In the genomic region with DNA sequence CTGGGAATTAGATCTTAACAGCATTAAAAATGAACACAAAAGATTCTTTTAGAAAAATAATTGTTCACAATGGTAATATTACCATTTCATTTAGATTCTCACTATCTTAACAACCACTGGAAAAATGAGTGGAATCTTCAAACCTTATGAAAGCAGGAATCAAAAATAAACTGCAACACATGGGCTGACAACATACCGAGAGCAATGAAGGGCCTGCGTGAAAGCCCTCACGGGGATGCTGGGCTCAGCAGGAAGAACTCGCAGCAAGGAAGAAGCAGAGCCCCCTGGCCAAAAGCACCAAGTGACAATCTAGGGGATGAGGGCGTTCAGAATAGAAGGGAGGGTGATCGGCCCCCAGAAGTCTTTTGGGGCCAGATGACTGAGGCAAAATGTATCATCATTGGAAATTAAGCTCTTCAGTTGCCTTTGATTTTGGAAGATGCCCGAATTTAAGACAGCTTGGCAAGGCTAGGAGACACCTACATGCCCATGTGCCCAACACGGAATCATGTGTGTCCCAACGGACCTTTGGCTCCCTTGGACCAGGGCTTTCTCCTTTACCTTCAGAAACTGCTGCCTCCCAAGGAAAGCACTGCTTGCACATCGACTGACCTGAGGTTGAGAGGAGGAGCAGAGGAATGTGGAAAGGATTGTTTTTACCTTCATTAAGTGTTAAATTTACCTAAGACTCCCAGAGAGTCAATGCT, we compare ENCODE assay signal across 12 cellular contexts.
A peak's percentile ranks its signal among the peaks of the same experiment; 100 is the strongest.
DNase-seq lines count a peak whose midpoint lies in the region; ATAC-seq and TF ChIP-seq lines count a peak whose summit lies in the region.
"Had no signal": no experiment of that assay in that cellular context is flagged by ENCODE, and none has a peak within 500 bp of the region (broad histone marks: within the 10 kb centered on the region; RNA-seq: fewer than 3 reads in every experiment).

No MANE protein-coding gene starts in this region.

- H3K4me3 Mint-ChIP-seq in nephron progenitor cell = no peak overlapping the region
- H3K4me3 Mint-ChIP-seq: activated CD4-positive, alpha-beta memory T cell treated with anti-CD3 and anti-CD28 coated beads, Interleukin-2, amount 10 ng/mL, durations not matched to agents 7 days and 5 days; activated T-helper 1 cell treated with anti-CD3 and anti-CD28 coated beads, Interleukin-12 subunit alpha, Interleukin-12 subunit beta, Interleukin-2, Interleukin-4 antibody, amounts not matched to agents 30 ng/mL and 10 ng/mL and 1 ng/mL, durations not matched to agents 14 hours and 24 hours and 36 hours had no signal

- H3K9me3 ChIP-seq in heart right ventricle = no peaks in the 10 kb centered on the region
- no peaks in the 10 kb centered on the region for H3K9me3 ChIP-seq in upper lobe of right lung

- ATAC-seq in heart right ventricle (no peak), upper lobe of right lung (no peak)
- no peak for ATAC-seq in stimulated activated naive CD8-positive, alpha-beta T cell treated with anti-CD3 and anti-CD28 coated beads, Interleukin-15, Interleukin-2, amounts not matched to agents 100 U/mL and 50 U/mL, for 24 hours

- H3K4me1 Mint-ChIP-seq in nephron progenitor cell = peaks cover 46% of the 10 kb centered on the region

- no peaks in the 10 kb centered on the region for H3K27me3 ChIP-seq in heart right ventricle
- no peaks in the 10 kb centered on the region for H3K27me3 ChIP-seq in upper lobe of right lung

- H3K36me3 Mint-ChIP-seq in nephron progenitor cell (ENCODE audit: low read depth) = peaks cover 4% of the 10 kb centered on the region

- intact Hi-C loops in heart right ventricle (cut with DNase I) (loop anchor here in 1 of 10 donors (10.0 kb wide), 1 partner anchor 247 kb away; no protein-coding TSS in a partner anchor), cardiac septum (cut with DNase I) (no loop called here), upper lobe of right lung (cut with DNase I) (no loop called here)

- H3K27ac ChIP-seq in heart right ventricle (peak overlapping the region in 9 of 10 donors; percentile 24 to 64 (median 40)), cingulate gyrus (ENCODE audit: low read depth, low read length) (peak overlapping the region; percentile 49), upper lobe of right lung (peak overlapping the region; percentile 42)
- H3K27ac ChIP-seq: parathyroid adenoma had no signal

- H3K4me1 ChIP-seq in heart right ventricle (peaks cover 0 to 60% (median 45%) of the 10 kb centered on the region in 9 donors), upper lobe of right lung (peaks cover 33% of the 10 kb centered on the region)
- H3K4me1 ChIP-seq: parathyroid adenoma had no signal

- H3K36me3 ChIP-seq in heart right ventricle (no peaks in the 10 kb centered on the region), upper lobe of right lung (no peaks in the 10 kb centered on the region)

- TF ChIP-seq CTCF in heart right ventricle (IDR thresholded peaks at IDR 0.05) (no peak), nephron progenitor cell (IDR thresholded peaks at IDR 0.05) (no peak), upper lobe of right lung (IDR thresholded peaks at IDR 0.05) (no peak)

- H3K9me3 Mint-ChIP-seq in nephron progenitor cell = peaks cover 5% of the 10 kb centered on the region
- H3K9me3 Mint-ChIP-seq: activated CD4-positive, alpha-beta memory T cell treated with anti-CD3 and anti-CD28 coated beads, Interleukin-2, amount 10 ng/mL, durations not matched to agents 7 days and 5 days; activated T-helper 1 cell treated with anti-CD3 and anti-CD28 coated beads, Interleukin-12 subunit alpha, Interleukin-12 subunit beta, Interleukin-2, Interleukin-4 antibody, amounts not matched to agents 30 ng/mL and 10 ng/mL and 1 ng/mL, durations not matched to agents 14 hours and 24 hours and 36 hours had no signal

- WGBS in heart right ventricle, 2 donors = 77 to 83% methylated on average over 10 of the region's 10 CpGs

- H3K27ac Mint-ChIP-seq in nephron progenitor cell = peak overlapping the region; percentile 36
- H3K27ac Mint-ChIP-seq: activated CD4-positive, alpha-beta memory T cell treated with anti-CD3 and anti-CD28 coated beads, Interleukin-2, amount 10 ng/mL, durations not matched to agents 7 days and 5 days; activated T-helper 1 cell treated with anti-CD3 and anti-CD28 coated beads, Interleukin-12 subunit alpha, Interleukin-12 subunit beta, Interleukin-2, Interleukin-4 antibody, amounts not matched to agents 30 ng/mL and 10 ng/mL and 1 ng/mL, durations not matched to agents 14 hours and 24 hours and 36 hours had no signal

- DNase-seq in heart right ventricle (no peak), cardiac septum (ENCODE audit: low spot score) (no peak), nephron progenitor cell (no peak), upper lobe of right lung (no peak), COLO668 (lab: John Stamatoyannopoulos, UW; ENCODE audit: unreplicated experiment) (no peak), NCI-H2081 treated with DMSO at 0.1 percent for 48 hours (lab: John Stamatoyannopoulos, UW) (no peak)
- DNase-seq in stimulated activated naive CD8-positive, alpha-beta T cell treated with anti-CD3 and anti-CD28 coated beads, Interleukin-15, Interleukin-2, amounts not matched to agents 100 U/mL and 50 U/mL, for 24 hours = no peak
- DNase-seq: ACHN; activated CD4-positive, alpha-beta memory T cell treated with anti-CD3 and anti-CD28 coated beads, Interleukin-2, amount 10 ng/mL, durations not matched to agents 7 days and 5 days had no signal

- H3K27me3 Mint-ChIP-seq in nephron progenitor cell (ENCODE audit: low read depth, poor library complexity) = no peaks in the 10 kb centered on the region
- H3K27me3 Mint-ChIP-seq: activated CD4-positive, alpha-beta memory T cell treated with anti-CD3 and anti-CD28 coated beads, Interleukin-2, amount 10 ng/mL, durations not matched to agents 7 days and 5 days had no signal

- H3K4me3 ChIP-seq in heart right ventricle (no peak overlapping the region), upper lobe of right lung (no peak overlapping the region)
